In genomic region chr1:214604543-214604942, GRCh38 we compare ENCODE assay signal across 10 cellular contexts. TPM values are rescaled to one million over a fixed set of nuclear protein-coding genes. Genes with fewer than 3 reads are reported as not detected.
DNase-seq lines count a peak whose midpoint lies in the region; ATAC-seq, FAIRE-seq and TF ChIP-seq lines count a peak whose summit lies in the region.
"Had no signal": no experiment of that assay in that cellular context is flagged by ENCODE, and none has a peak within 500 bp of the region (broad histone marks: within the 10 kb centered on the region; RNA-seq: fewer than 3 reads in every experiment).

No MANE protein-coding gene starts in this region.

- H3K4me1 ChIP-seq in HAP-1 (peaks cover 17% of the 10 kb centered on the region), iPS-20b (ENCODE audit: insufficient read depth, low read length) (peaks cover 5% of the 10 kb centered on the region; the same call in 1 of the 2 replicates), transverse colon (peaks cover 0 to 11% (median 8%) of the 10 kb centered on the region in 4 donors)

- H3K27me3 ChIP-seq in HAP-1 (ENCODE audit: low read depth) = no peaks in the 10 kb centered on the region
- no peaks in the 10 kb centered on the region for H3K27me3 ChIP-seq in iPS-20b (ENCODE audit: insufficient read depth, low read length)
- no peaks in the 10 kb centered on the region for H3K27me3 ChIP-seq in transverse colon

- peak; percentile 40 for DNase-seq in AG10803 (ENCODE audit: low read depth)
- DNase-seq in HAP-1 (ENCODE audit: low spot score in 2 of 2) = peak in 1 of 2 experiments; percentile 39
- DNase-seq in activated CD4-positive, alpha-beta memory T cell treated with anti-CD3 and anti-CD28 coated beads, Interleukin-2, amount 10 ng/mL, durations not matched to agents 7 days and 5 days = no peak
- DNase-seq in transverse colon = no peak
- no peak for DNase-seq in frontal cortex (ENCODE audit: low spot score in 2 of 2)
- no peak for DNase-seq in NK-92 treated with Interleukin-12 subunit alpha and Interleukin-12 subunit beta, amount 100 ng/mL, for 24 hours (lab: John Stamatoyannopoulos, UW)
- DNase-seq: stimulated activated CD4-positive, alpha-beta T cell treated with anti-CD3 and anti-CD28 coated beads, Interleukin-12 subunit alpha, Interleukin-12 subunit beta, amount 100 ng/mL, for 4 hours had no signal

- H3K36me3 Mint-ChIP-seq in activated CD4-positive, alpha-beta memory T cell treated with anti-CD3 and anti-CD28 coated beads, Interleukin-2, amount 10 ng/mL, durations not matched to agents 7 days and 5 days (ENCODE audit: low read depth) = peaks cover 34% of the 10 kb centered on the region

- peaks cover 24% of the 10 kb centered on the region for H3K4me1 Mint-ChIP-seq in activated CD4-positive, alpha-beta memory T cell treated with anti-CD3 and anti-CD28 coated beads, Interleukin-2, amount 10 ng/mL, durations not matched to agents 7 days and 5 days

- POLR2A ChIA-PET in activated CD4-positive, alpha-beta memory T cell treated with anti-CD3 and anti-CD28 coated beads, Interleukin-2, amount 10 ng/mL, durations not matched to agents 7 days and 5 days (lab: Charles Lee) = interaction anchor here (1.3 to 2.0 kb wide), 3 partner anchors 8 to 324 kb away, joined by 5 to 10 read pairs (median 6); partner anchors contain the start of gene SMYD2

- H3K27ac Mint-ChIP-seq in activated CD4-positive, alpha-beta memory T cell treated with anti-CD3 and anti-CD28 coated beads, Interleukin-2, amount 10 ng/mL, durations not matched to agents 7 days and 5 days = peak overlapping the region; percentile 9

- peaks cover 39% of the 10 kb centered on the region for H3K36me3 ChIP-seq in HAP-1 (replicated peaks)
- H3K36me3 ChIP-seq in iPS-20b (ENCODE audit: insufficient read depth, low read depth, low read length) = peaks cover 6% of the 10 kb centered on the region
- H3K36me3 ChIP-seq in transverse colon = no peaks in the 10 kb centered on the region

- H3K9ac ChIP-seq in iPS-20b (ENCODE audit: low read depth, low read length) = peak overlapping the region; percentile 95; the same call in 1 of the 2 replicates

- CTCF ChIA-PET in activated CD4-positive, alpha-beta memory T cell treated with anti-CD3 and anti-CD28 coated beads, Interleukin-2, amount 10 ng/mL, durations not matched to agents 7 days and 5 days (lab: Charles Lee) = interaction anchor here (0.6 to 2.3 kb wide), 9 partner anchors 12 to 343 kb away, joined by 3 to 14 read pairs (median 4); no protein-coding TSS in a partner anchor

- TF ChIP-seq POLR2A in transverse colon (IDR thresholded peaks at IDR 0.05) = no peak

- H3K27me3 Mint-ChIP-seq in activated CD4-positive, alpha-beta memory T cell treated with anti-CD3 and anti-CD28 coated beads, Interleukin-2, amount 10 ng/mL, durations not matched to agents 7 days and 5 days = no peaks in the 10 kb centered on the region

- FAIRE-seq in frontal cortex (lab: Jason Lieb, UNC) = no peak
- FAIRE-seq: HTR-8/SVneo had no signal

- H3K27ac ChIP-seq in iPS-20b (ENCODE audit: low read length) (no peak overlapping the region), transverse colon (no peak overlapping the region)

- peak overlapping the region; percentile 78 for H3K4me3 ChIP-seq in AG10803 (ENCODE audit: low read length)
- peak overlapping the region; percentile 92 for H3K4me3 ChIP-seq in HAP-1
- peak overlapping the region; percentile 97 for H3K4me3 ChIP-seq in iPS-20b (ENCODE audit: low read length)
- H3K4me3 ChIP-seq in transverse colon = no peak overlapping the region

- TF ChIP-seq CTCF in AG10803 (conservative IDR thresholded peaks at IDR 0.05; ENCODE audit: low read length) (no peak), transverse colon (IDR thresholded peaks at IDR 0.05) (no peak)

- H3K4me3 Mint-ChIP-seq in activated CD4-positive, alpha-beta memory T cell treated with anti-CD3 and anti-CD28 coated beads, Interleukin-2, amount 10 ng/mL, durations not matched to agents 7 days and 5 days = peak overlapping the region; percentile 85

- peaks cover 4% of the 10 kb centered on the region for H3K9me3 Mint-ChIP-seq in activated CD4-positive, alpha-beta memory T cell treated with anti-CD3 and anti-CD28 coated beads, Interleukin-2, amount 10 ng/mL, durations not matched to agents 7 days and 5 days

- no peak for TF ChIP-seq EP300 in transverse colon (IDR thresholded peaks at IDR 0.05; ENCODE audit: low read depth)

- H3K9me3 ChIP-seq in HAP-1 = peaks cover 1% of the 10 kb centered on the region; the same call in 1 of the 2 replicates
- H3K9me3 ChIP-seq in iPS-20b (ENCODE audit: insufficient read depth, low read depth, low read length) = no peaks in the 10 kb centered on the region; the same call in 1 of the 2 replicates
- no peaks in the 10 kb centered on the region for H3K9me3 ChIP-seq in transverse colon

- ATAC-seq in GM21723 (IDR thresholded peaks at IDR 0.05; ENCODE audit: unreplicated experiment) = no peak

- in situ Hi-C loops in HAP-1 (cut with MboI; ENCODE audit: low sequenced_read_pairs) (no loop called here), transverse colon (cut with MboI; ENCODE audit: low pct_ligation_motif_present in 1 of 4, low pct_unique_long_range_greater_than_20kb in 1 of 4, low sequenced_read_pairs in 3 of 4) (no loop called here)

- intact Hi-C loops in transverse colon (cut with DNase I; ENCODE audit: low total_unique reads) = no loop called here

RNA-seq across cellular contexts. Expression of gene CENPF, which starts 1.5 kb away (rescaled TPM):
- 100 to 1,000 TPM; 125 to 135 TPM for total RNA-seq in activated CD4-positive, alpha-beta memory T cell treated with anti-CD3 and anti-CD28 coated beads, Interleukin-2, amount 10 ng/mL, durations not matched to agents 7 days and 5 days
- 10 to 100 TPM in 1 of 4 donors, 1 to 10 TPM in 3; 1.5 to 49.8 (median 3.4) TPM for total RNA-seq in transverse colon
- total RNA-seq in frontal cortex = 17.9 TPM

RNA-seq across cellular contexts. Expression of gene PTPN14, which starts 53.1 kb away (rescaled TPM):
- under 1 TPM; 0.20 to 0.28 TPM for total RNA-seq in activated CD4-positive, alpha-beta memory T cell treated with anti-CD3 and anti-CD28 coated beads, Interleukin-2, amount 10 ng/mL, durations not matched to agents 7 days and 5 days
- total RNA-seq in transverse colon (1 to 10 TPM; 4.5 to 9.7 (median 7.1) TPM), frontal cortex (1.6 TPM)

Comparison
In these comparisons a context has a peak if more than half of its experiments do, and no peak if none do; other contexts are left out.
1. H3K4me3 ChIP-seq: peak in AG10803 (single experiment), HAP-1 (single experiment) and iPS-20b (single experiment); none in transverse colon (0 of 4).